Comparison of ENCODE assay signal across 1 cellular context in genomic region chr18:79679552-79680099, GRCh38.
A peak's percentile ranks its signal among the peaks of the same experiment; 100 is the strongest.
TF ChIP-seq lines count a peak whose summit lies in the region.

A gene with protein sequence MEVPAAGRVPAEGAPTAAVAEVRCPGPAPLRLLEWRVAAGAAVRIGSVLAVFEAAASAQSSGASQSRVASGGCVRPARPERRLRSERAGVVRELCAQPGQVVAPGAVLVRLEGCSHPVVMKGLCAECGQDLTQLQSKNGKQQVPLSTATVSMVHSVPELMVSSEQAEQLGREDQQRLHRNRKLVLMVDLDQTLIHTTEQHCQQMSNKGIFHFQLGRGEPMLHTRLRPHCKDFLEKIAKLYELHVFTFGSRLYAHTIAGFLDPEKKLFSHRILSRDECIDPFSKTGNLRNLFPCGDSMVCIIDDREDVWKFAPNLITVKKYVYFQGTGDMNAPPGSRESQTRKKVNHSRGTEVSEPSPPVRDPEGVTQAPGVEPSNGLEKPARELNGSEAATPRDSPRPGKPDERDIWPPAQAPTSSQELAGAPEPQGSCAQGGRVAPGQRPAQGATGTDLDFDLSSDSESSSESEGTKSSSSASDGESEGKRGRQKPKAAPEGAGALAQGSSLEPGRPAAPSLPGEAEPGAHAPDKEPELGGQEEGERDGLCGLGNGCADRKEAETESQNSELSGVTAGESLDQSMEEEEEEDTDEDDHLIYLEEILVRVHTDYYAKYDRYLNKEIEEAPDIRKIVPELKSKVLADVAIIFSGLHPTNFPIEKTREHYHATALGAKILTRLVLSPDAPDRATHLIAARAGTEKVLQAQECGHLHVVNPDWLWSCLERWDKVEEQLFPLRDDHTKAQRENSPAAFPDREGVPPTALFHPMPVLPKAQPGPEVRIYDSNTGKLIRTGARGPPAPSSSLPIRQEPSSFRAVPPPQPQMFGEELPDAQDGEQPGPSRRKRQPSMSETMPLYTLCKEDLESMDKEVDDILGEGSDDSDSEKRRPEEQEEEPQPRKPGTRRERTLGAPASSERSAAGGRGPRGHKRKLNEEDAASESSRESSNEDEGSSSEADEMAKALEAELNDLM (plus strand): TSS chr18:79679803. CDS start chr18:79679948, 145 bp downstream.

TF ChIP-seq in WTC11, 78 proteins besides CTCF, POLR2A, EP300 and RAD21 (continued from another document):
- TF ChIP-seq, protein P1, sequence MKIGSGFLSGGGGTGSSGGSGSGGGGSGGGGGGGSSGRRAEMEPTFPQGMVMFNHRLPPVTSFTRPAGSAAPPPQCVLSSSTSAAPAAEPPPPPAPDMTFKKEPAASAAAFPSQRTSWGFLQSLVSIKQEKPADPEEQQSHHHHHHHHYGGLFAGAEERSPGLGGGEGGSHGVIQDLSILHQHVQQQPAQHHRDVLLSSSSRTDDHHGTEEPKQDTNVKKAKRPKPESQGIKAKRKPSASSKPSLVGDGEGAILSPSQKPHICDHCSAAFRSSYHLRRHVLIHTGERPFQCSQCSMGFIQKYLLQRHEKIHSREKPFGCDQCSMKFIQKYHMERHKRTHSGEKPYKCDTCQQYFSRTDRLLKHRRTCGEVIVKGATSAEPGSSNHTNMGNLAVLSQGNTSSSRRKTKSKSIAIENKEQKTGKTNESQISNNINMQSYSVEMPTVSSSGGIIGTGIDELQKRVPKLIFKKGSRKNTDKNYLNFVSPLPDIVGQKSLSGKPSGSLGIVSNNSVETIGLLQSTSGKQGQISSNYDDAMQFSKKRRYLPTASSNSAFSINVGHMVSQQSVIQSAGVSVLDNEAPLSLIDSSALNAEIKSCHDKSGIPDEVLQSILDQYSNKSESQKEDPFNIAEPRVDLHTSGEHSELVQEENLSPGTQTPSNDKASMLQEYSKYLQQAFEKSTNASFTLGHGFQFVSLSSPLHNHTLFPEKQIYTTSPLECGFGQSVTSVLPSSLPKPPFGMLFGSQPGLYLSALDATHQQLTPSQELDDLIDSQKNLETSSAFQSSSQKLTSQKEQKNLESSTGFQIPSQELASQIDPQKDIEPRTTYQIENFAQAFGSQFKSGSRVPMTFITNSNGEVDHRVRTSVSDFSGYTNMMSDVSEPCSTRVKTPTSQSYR (CRISPR knock-in tag; IDR thresholded peaks at IDR 0.05) = no peak
- TF ChIP-seq, protein P2, sequence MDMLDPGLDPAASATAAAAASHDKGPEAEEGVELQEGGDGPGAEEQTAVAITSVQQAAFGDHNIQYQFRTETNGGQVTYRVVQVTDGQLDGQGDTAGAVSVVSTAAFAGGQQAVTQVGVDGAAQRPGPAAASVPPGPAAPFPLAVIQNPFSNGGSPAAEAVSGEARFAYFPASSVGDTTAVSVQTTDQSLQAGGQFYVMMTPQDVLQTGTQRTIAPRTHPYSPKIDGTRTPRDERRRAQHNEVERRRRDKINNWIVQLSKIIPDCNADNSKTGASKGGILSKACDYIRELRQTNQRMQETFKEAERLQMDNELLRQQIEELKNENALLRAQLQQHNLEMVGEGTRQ (CRISPR knock-in tag; IDR thresholded peaks at IDR 0.05) = no peak; the same call in none of the 2 replicates
- TF ChIP-seq CREB1 (CRISPR knock-in tag; IDR thresholded peaks at IDR 0.05) = peak; percentile 76; the same call in 1 of the 2 replicates
- no peak for TF ChIP-seq JAZF1 (CRISPR knock-in tag; IDR thresholded peaks at IDR 0.05)
- peak; percentile 98 for TF ChIP-seq CREM (CRISPR knock-in tag; IDR thresholded peaks at IDR 0.05)
- no peak for TF ChIP-seq MLX (CRISPR knock-in tag; IDR thresholded peaks at IDR 0.05)
- TF ChIP-seq ZNF396 (CRISPR knock-in tag; IDR thresholded peaks at IDR 0.05; ENCODE audit: borderline replicate concordance) = no peak
- no peak for TF ChIP-seq NR2C2 (CRISPR knock-in tag; IDR thresholded peaks at IDR 0.05)
- TF ChIP-seq, protein P3, sequence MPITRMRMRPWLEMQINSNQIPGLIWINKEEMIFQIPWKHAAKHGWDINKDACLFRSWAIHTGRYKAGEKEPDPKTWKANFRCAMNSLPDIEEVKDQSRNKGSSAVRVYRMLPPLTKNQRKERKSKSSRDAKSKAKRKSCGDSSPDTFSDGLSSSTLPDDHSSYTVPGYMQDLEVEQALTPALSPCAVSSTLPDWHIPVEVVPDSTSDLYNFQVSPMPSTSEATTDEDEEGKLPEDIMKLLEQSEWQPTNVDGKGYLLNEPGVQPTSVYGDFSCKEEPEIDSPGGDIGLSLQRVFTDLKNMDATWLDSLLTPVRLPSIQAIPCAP (CRISPR knock-in tag; IDR thresholded peaks at IDR 0.05) = no peak
- no peak for TF ChIP-seq ZNF671 (CRISPR knock-in tag; IDR thresholded peaks at IDR 0.05)
- TF ChIP-seq, protein P4, sequence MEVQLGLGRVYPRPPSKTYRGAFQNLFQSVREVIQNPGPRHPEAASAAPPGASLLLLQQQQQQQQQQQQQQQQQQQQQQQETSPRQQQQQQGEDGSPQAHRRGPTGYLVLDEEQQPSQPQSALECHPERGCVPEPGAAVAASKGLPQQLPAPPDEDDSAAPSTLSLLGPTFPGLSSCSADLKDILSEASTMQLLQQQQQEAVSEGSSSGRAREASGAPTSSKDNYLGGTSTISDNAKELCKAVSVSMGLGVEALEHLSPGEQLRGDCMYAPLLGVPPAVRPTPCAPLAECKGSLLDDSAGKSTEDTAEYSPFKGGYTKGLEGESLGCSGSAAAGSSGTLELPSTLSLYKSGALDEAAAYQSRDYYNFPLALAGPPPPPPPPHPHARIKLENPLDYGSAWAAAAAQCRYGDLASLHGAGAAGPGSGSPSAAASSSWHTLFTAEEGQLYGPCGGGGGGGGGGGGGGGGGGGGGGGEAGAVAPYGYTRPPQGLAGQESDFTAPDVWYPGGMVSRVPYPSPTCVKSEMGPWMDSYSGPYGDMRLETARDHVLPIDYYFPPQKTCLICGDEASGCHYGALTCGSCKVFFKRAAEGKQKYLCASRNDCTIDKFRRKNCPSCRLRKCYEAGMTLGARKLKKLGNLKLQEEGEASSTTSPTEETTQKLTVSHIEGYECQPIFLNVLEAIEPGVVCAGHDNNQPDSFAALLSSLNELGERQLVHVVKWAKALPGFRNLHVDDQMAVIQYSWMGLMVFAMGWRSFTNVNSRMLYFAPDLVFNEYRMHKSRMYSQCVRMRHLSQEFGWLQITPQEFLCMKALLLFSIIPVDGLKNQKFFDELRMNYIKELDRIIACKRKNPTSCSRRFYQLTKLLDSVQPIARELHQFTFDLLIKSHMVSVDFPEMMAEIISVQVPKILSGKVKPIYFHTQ (CRISPR knock-in tag; IDR thresholded peaks at IDR 0.05) = no peak
- TF ChIP-seq FOXJ3 (CRISPR knock-in tag; IDR thresholded peaks at IDR 0.05; ENCODE audit: borderline replicate concordance) = no peak
- TF ChIP-seq RORB (CRISPR knock-in tag; IDR thresholded peaks at IDR 0.05) = no peak
- TF ChIP-seq ZNF263 (CRISPR knock-in tag; IDR thresholded peaks at IDR 0.05; ENCODE audit: low read depth) = no peak
- no peak for TF ChIP-seq TEAD4 (CRISPR knock-in tag; IDR thresholded peaks at IDR 0.05)
- TF ChIP-seq ZNF532 (CRISPR knock-in tag; IDR thresholded peaks at IDR 0.05; ENCODE audit: borderline replicate concordance) = no peak
- no peak for TF ChIP-seq PRRX2 (CRISPR knock-in tag; IDR thresholded peaks at IDR 0.05)
